ENCODE assay signal across 26 cellular contexts in the genomic region with DNA sequence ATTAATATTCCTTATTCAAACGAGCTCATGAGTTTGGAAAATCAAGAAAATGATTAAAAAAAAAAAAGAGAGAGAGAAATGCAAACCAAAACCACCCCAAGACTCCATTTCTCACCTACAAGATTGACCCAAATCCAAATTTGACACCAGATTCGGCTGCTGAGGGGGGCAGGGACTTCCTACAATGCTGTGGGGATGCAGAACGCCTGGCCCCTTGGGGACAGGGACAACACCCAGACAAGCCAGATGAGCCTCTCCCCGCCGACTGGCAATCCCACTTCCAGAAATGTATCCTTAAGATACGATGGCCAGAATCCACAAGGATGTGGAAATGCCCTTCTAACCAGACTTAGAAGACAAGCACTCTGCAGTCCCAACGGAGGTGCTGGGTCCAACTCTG.
"Had no signal": no experiment of that assay in that cellular context is flagged by ENCODE, and none has a peak within 500 bp of the region (broad histone marks: within the 10 kb centered on the region; RNA-seq: fewer than 3 reads in every experiment).

No MANE protein-coding gene starts in this region.

- H3K4me1 ChIP-seq: prostate gland, upper lobe of left lung had no signal

- H3K4me3 ChIP-seq: heart right ventricle, hepatocyte, left lung, lower lobe of right lung, ovary, prostate gland, smooth muscle cell, stomach, testis, thyroid gland, transverse colon, upper lobe of left lung had no signal

- H3K27me3 Mint-ChIP-seq: naive B cell; stimulated activated naive B cell treated with anti-CD40 and anti-IgM and Interleukin-4, amounts not matched to agents 10 μg/mL and 1 μg/mL and 100 μg/mL, for 72 hours had no signal

- H3K4me3 Mint-ChIP-seq: naive B cell; natural killer cell; stimulated activated naive B cell treated with anti-CD40 and anti-IgM and Interleukin-4, amounts not matched to agents 10 μg/mL and 1 μg/mL and 100 μg/mL, for 72 hours had no signal

- DNase-seq: glutamatergic neuron; heart right ventricle; left colon; left lung; mammary epithelial cell; mesenchymal stem cell; naive B cell; natural killer cell; retina; right cardiac atrium; stimulated activated CD4-positive, alpha-beta T cell treated with anti-CD3 and anti-CD28 coated beads, Interleukin-12 subunit alpha, Interleukin-12 subunit beta, amount 100 ng/mL, for 4 hours; stimulated activated CD4-positive, alpha-beta T cell treated with anti-CD3 and anti-CD28 coated beads, Interleukin-15, amount 100 ng/mL, for 24 hours; stimulated activated CD4-positive, alpha-beta T cell treated with anti-CD3 and anti-CD28 coated beads, Interleukin-2, amount 100 ng/mL, for 24 hours; stimulated activated CD4-positive, alpha-beta T cell treated with anti-CD3 and anti-CD28 coated beads, Interleukin-4, amount 100 ng/mL, for 1 hour; stimulated activated naive B cell treated with anti-CD40 and anti-IgM and Interleukin-4, amounts not matched to agents 10 μg/mL and 1 μg/mL and 100 μg/mL, for 72 hours; stimulated activated naive CD8-positive, alpha-beta T cell treated with anti-CD3 and anti-CD28 coated beads, Interleukin-15, Interleukin-2, amounts not matched to agents 100 U/mL and 50 U/mL, for 24 hours; stomach; testis; thyroid gland; transverse colon had no signal

- H3K9me3 Mint-ChIP-seq: natural killer cell had no signal

- ATAC-seq: heart right ventricle; left colon; left lung; lower lobe of right lung; natural killer cell; right cardiac atrium; stimulated activated naive B cell treated with anti-CD40 and anti-IgM and Interleukin-4, amounts not matched to agents 10 μg/mL and 1 μg/mL and 100 μg/mL, for 72 hours; stimulated activated naive CD8-positive, alpha-beta T cell treated with anti-CD3 and anti-CD28 coated beads, Interleukin-15, Interleukin-2, amounts not matched to agents 100 U/mL and 50 U/mL, for 24 hours had no signal

- H3K27ac ChIP-seq: heart right ventricle, left lung, lower lobe of right lung, ovary, prostate gland, stomach, thyroid gland, transverse colon, upper lobe of left lung had no signal

- H3K9me3 ChIP-seq: lower lobe of right lung, ovary, prostate gland, stomach, testis, thyroid gland, transverse colon, upper lobe of left lung had no signal

- H3K27me3 ChIP-seq: heart right ventricle, hepatocyte, left lung, ovary, stomach, testis, thyroid gland, transverse colon, upper lobe of left lung had no signal

- H3K36me3 ChIP-seq: ovary, prostate gland had no signal

- H3K36me3 Mint-ChIP-seq: natural killer cell had no signal

- H3K27ac Mint-ChIP-seq: natural killer cell; stimulated activated naive B cell treated with anti-CD40 and anti-IgM and Interleukin-4, amounts not matched to agents 10 μg/mL and 1 μg/mL and 100 μg/mL, for 72 hours had no signal
